ENCODE assay signal across 8 cellular contexts in the genomic region with DNA sequence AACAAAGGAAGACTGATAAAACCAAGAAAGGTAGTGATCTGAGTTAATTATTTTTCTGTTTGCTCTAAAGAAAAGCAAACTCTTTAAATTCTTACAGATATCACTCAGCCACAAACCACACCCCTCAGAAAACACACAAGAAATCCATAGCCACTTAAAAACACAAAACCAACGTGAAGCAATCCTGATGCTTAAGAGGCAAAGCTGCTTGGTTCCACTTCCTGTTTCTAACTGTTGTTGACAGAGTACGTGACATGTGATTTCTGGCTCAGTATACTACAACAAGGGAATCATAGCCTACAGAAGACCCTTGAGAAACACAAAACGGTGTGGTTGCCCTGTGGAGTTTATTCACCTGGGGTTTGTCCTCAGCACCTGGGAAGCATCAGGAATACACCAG.
DNase-seq lines count a peak whose midpoint lies in the region; ATAC-seq, FAIRE-seq and TF ChIP-seq lines count a peak whose summit lies in the region.
"Had no signal": no experiment of that assay in that cellular context is flagged by ENCODE, and none has a peak within 500 bp of the region (broad histone marks: within the 10 kb centered on the region; RNA-seq: fewer than 3 reads in every experiment).

No MANE protein-coding gene starts in this region.

- no peaks in the 10 kb centered on the region for H3K36me3 ChIP-seq in endothelial cell of umbilical vein (ENCODE audit: control insufficient read depth in 2 of 2, extremely low read depth in 1 of 2, insufficient read depth in 2 of 2, low read length in 2 of 2)

- no peaks in the 10 kb centered on the region for H3K79me2 ChIP-seq in endothelial cell of umbilical vein (ENCODE audit: control insufficient read depth, insufficient read depth, low read length)

- intact Hi-C loops in endothelial cell of umbilical vein (cut with micrococcal nuclease), result no loop called here

- peak; percentile 33 for FAIRE-seq in endothelial cell of umbilical vein (lab: Jason Lieb, UNC)

- no peak for TF ChIP-seq POLR2A in endothelial cell of umbilical vein (IDR thresholded peaks at IDR 0.05; ENCODE audit: low read depth, low read length)

- dilution Hi-C loops in endothelial cell of umbilical vein (cut with MboI; ENCODE audit: extremely low pct_ligation_motif_present, low sequenced_read_pairs), result no loop called here

- POLR2A ChIA-PET in endothelial cell of umbilical vein (lab: Charles Lee), result no interaction called here

- H4K20me1 ChIP-seq in endothelial cell of umbilical vein (replicated peaks; ENCODE audit: control insufficient read depth, extremely low read depth, insufficient read depth, low read length), result no peaks in the 10 kb centered on the region

- DNase-seq in NCI-H2196 (lab: John Stamatoyannopoulos, UW; ENCODE audit: unreplicated experiment), result peak; percentile 72
- peak; percentile 4 for DNase-seq in endothelial cell of umbilical vein (ENCODE audit: low read depth, low spot score)
- no peak for DNase-seq in NCI-H1105 treated with DMSO at 0.1 percent for 48 hours (lab: John Stamatoyannopoulos, UW)
- no peak for DNase-seq in nucleus accumbens (lab: John Stamatoyannopoulos, UW)
- DNase-seq in cerebellum (ENCODE audit: low spot score), result no peak

- H3K9me3 ChIP-seq in endothelial cell of umbilical vein (replicated peaks; ENCODE audit: control insufficient read depth, insufficient read depth, low read length), result no peaks in the 10 kb centered on the region

- CTCF ChIA-PET in endothelial cell of umbilical vein (lab: Charles Lee), result interaction anchor here (1.2 kb wide), 1 partner anchor 180 kb away, joined by 3 read pairs; no protein-coding TSS in a partner anchor

- H3K27ac ChIP-seq in endothelial cell of umbilical vein (ENCODE audit: insufficient read depth, low read depth, low read length), result no peak overlapping the region
- H3K27ac ChIP-seq: foreskin keratinocyte had no signal

- ATAC-seq in GM18519 (IDR thresholded peaks at IDR 0.05; ENCODE audit: low FRiP score, unreplicated experiment), result peak; percentile 77
- ATAC-seq in HG02798 (IDR thresholded peaks at IDR 0.05; ENCODE audit: poor library complexity, unreplicated experiment), result peak; percentile 62
- ATAC-seq: foreskin keratinocyte had no signal

- TF ChIP-seq CTCF in endothelial cell of umbilical vein (IDR thresholded peaks at IDR 0.05; ENCODE audit: extremely low read depth in 1 of 2, insufficient read depth in 1 of 2, low read depth in 1 of 2, low read length in 2 of 2), result no peak

- peaks cover 0 to 13% of the 10 kb centered on the region in 2 experiments for H3K27me3 ChIP-seq in endothelial cell of umbilical vein (ENCODE audit: control insufficient read depth in 2 of 2, insufficient read depth in 2 of 2, low read length in 2 of 2)
- H3K27me3 ChIP-seq: foreskin keratinocyte had no signal

- no peak overlapping the region for H3K4me3 ChIP-seq in endothelial cell of umbilical vein (replicated peaks in 1 of 3; ENCODE audit: insufficient read depth in 1 of 3, low read depth in 1 of 3, low read length in 3 of 3)

- no peaks in the 10 kb centered on the region for H3K9me1 ChIP-seq in endothelial cell of umbilical vein (replicated peaks; ENCODE audit: control insufficient read depth, extremely low read depth, insufficient read depth, low read length)

- no peak overlapping the region for H2AFZ ChIP-seq in endothelial cell of umbilical vein (ENCODE audit: low read depth, low read length)

- no TSS peak for BruUV-seq in endothelial cell of umbilical vein (replicated peaks; lab: Mats Ljungman, UMichigan)

- no peak overlapping the region for H3K4me2 ChIP-seq in endothelial cell of umbilical vein (ENCODE audit: insufficient read depth, low read length)

- no peaks in the 10 kb centered on the region for H3K4me1 ChIP-seq in endothelial cell of umbilical vein (ENCODE audit: control insufficient read depth, extremely low read depth, insufficient read depth, low read length)
- H3K4me1 ChIP-seq: foreskin keratinocyte had no signal

- no peak overlapping the region for H3K9ac ChIP-seq in endothelial cell of umbilical vein (replicated peaks; ENCODE audit: extremely low read depth, insufficient read depth, low read length)

TF ChIP-seq in endothelial cell of umbilical vein, 7 proteins besides CTCF, POLR2A, EP300 and RAD21:
- TF ChIP-seq EZH2 (IDR thresholded peaks at IDR 0.05; ENCODE audit: borderline replicate concordance, low read depth, low read length, severe bottlenecking), result no peak
- TF ChIP-seq POLR2AphosphoS5 (IDR thresholded peaks at IDR 0.05; ENCODE audit: insufficient read depth, low read depth, low read length), result no peak
- TF ChIP-seq, protein P1, sequence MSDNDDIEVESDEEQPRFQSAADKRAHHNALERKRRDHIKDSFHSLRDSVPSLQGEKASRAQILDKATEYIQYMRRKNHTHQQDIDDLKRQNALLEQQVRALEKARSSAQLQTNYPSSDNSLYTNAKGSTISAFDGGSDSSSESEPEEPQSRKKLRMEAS (IDR thresholded peaks at IDR 0.05; ENCODE audit: insufficient read depth, insufficient read length), result no peak
- TF ChIP-seq FOS (IDR thresholded peaks at IDR 0.05; ENCODE audit: borderline replicate concordance, insufficient read depth, low read length), result no peak
- no peak for TF ChIP-seq GATA2 (IDR thresholded peaks at IDR 0.05; ENCODE audit: insufficient read depth, insufficient read length, low read depth, low read length)
- TF ChIP-seq MYC (IDR thresholded peaks at IDR 0.05; ENCODE audit: low read depth, low read length), result no peak
- TF ChIP-seq JUN (IDR thresholded peaks at IDR 0.05; ENCODE audit: borderline replicate concordance, insufficient read depth, insufficient read length, low read depth), result no peak

Comparison
In these comparisons a context has a peak if more than half of its experiments do, and no peak if none do; other contexts are left out.
1. DNase-seq: peak in NCI-H2196 (single experiment) and endothelial cell of umbilical vein (single experiment); none in NCI-H1105 treated with DMSO at 0.1 percent for 48 hours (single experiment), nucleus accumbens (0 of 56) and cerebellum (single experiment).